In the genomic region with DNA sequence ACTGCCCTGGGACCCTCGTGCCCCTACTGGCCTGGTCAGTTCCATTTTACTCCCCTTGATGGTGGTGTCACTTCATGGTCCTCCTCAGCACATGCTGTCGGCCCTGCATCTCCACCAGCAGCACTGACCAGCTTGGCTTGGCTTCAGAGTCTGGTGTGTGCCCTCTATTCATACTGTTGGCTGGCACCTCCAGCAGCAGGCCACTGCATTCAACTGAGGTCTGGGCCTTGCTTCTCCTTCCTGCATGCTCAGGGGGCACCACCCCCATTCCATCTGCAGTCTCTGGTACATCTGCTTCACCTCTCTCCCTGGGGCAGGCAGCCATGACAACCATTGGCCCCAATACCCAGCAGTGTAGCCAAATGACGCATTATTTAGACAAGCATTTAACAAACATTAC, we compare ENCODE assay signal across 16 cellular contexts.
"Had no signal": no experiment of that assay in that cellular context is flagged by ENCODE, and none has a peak within 500 bp of the region (broad histone marks: within the 10 kb centered on the region; RNA-seq: fewer than 3 reads in every experiment).

No MANE protein-coding gene starts in this region.

- H3K4me1 Mint-ChIP-seq: activated CD4-positive, alpha-beta T cell treated with anti-CD3 and anti-CD28 coated beads, Interleukin-2, amount 10 ng/mL, durations not matched to agents 24 days and 14 days; T-cell had no signal

- H3K27ac Mint-ChIP-seq: activated CD4-positive, alpha-beta T cell treated with anti-CD3 and anti-CD28 coated beads, Interleukin-2, amount 10 ng/mL, durations not matched to agents 24 days and 14 days; activated CD8-positive, alpha-beta T cell treated with anti-CD3 and anti-CD28 coated beads for 36 hours; activated naive CD8-positive, alpha-beta T cell; nephron progenitor cell; T-cell; T-helper 2 cell treated with Interferon-gamma antibody and Interleukin-4, amounts not matched to agents 5 μg/mL and 100 μg/mL, for 36 hours had no signal

- H3K9me3 Mint-ChIP-seq: activated CD4-positive, alpha-beta T cell treated with anti-CD3 and anti-CD28 coated beads, Interleukin-2, amount 10 ng/mL, durations not matched to agents 24 days and 14 days; activated CD8-positive, alpha-beta T cell treated with anti-CD3 and anti-CD28 coated beads for 36 hours; nephron progenitor cell; T-helper 2 cell treated with Interferon-gamma antibody and Interleukin-4, amounts not matched to agents 5 μg/mL and 100 μg/mL, for 36 hours had no signal

- H3K4me3 Mint-ChIP-seq: activated CD4-positive, alpha-beta T cell treated with anti-CD3 and anti-CD28 coated beads, Interleukin-2, amount 10 ng/mL, durations not matched to agents 24 days and 14 days; activated CD8-positive, alpha-beta T cell treated with anti-CD3 and anti-CD28 coated beads for 36 hours; activated naive CD8-positive, alpha-beta T cell; nephron progenitor cell; T-cell; T-helper 2 cell treated with Interferon-gamma antibody and Interleukin-4, amounts not matched to agents 5 μg/mL and 100 μg/mL, for 36 hours had no signal

- H3K27me3 Mint-ChIP-seq: activated CD4-positive, alpha-beta T cell treated with anti-CD3 and anti-CD28 coated beads, Interleukin-2, amount 10 ng/mL, durations not matched to agents 24 days and 14 days; T-cell had no signal

- ATAC-seq: activated CD4-positive, CD25-positive, alpha-beta regulatory T cell treated with anti-CD3 and anti-CD28 coated beads, Interleukin-2, amount 50 U/mL, for 24 hours; activated CD8-positive, alpha-beta T cell treated with anti-CD3 and anti-CD28 coated beads for 36 hours; left lung; T-cell had no signal

- DNase-seq: activated CD4-positive, alpha-beta T cell treated with anti-CD3 and anti-CD28 coated beads, Interleukin-2, amount 10 ng/mL, durations not matched to agents 24 days and 14 days; activated CD8-positive, alpha-beta T cell treated with anti-CD3 and anti-CD28 coated beads for 36 hours; adrenal gland; cerebellar nuclear complex; kidney glomerular epithelial cell; left lung; nephron progenitor cell; retina; stimulated activated CD4-positive, alpha-beta T cell treated with anti-CD3 and anti-CD28 coated beads, Interleukin-2, amount 100 ng/mL, for 48 hours; stimulated activated CD8-positive, alpha-beta memory T cell treated with anti-CD3 and anti-CD28 coated beads, Interleukin-4, amount 100 ng/mL, for 48 hours; stimulated activated naive CD4-positive, alpha-beta T cell treated with Interleukin-2 at 50 U/mL for 16 hours; T-cell; upper lobe of left lung had no signal

- H3K36me3 Mint-ChIP-seq: activated naive CD8-positive, alpha-beta T cell; T-cell had no signal
